Comparison of ENCODE assay signal across 8 cellular contexts in the genomic region with DNA sequence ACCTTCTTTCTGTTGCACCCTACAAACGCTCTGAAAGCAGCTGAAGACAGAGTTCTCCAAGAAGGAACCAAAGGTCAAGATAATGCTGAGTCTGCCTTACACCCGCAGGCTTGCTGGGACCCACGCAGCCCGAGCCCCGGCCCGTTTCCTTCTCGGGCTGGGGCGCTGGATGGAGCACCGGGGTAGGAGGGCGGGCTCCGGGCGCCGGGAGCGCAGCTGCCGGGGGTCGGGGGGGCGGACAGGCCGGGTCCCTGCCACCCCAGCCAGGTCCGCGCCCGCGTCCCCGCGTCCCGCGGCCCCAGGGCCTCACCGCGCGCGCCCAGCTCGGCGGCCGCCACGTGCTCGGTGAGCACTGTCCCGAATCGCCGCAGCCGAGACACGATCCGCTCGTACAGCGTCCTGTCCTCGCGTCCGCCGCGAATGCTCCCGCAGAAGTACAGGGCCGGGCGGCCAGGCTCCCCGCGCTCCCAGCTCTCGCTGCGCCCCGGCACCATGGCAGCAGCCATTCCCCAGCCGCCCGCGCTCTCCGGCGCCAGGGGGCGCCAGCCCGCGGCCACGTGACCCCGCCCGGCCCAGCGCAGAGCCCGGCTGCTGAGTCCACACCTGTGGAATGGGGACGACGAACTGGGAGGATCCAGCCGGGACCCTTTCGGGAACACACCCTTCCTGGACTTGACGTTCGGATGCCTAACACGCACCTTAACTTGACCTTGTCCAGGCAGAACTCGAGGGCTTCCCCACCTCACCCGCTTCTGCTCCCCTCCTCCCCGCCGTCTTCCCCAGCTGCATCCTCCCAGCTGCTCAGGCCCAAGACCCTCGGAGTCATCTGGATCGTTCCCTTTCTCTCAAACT. TPM values are rescaled to one million over a fixed set of nuclear protein-coding genes. Genes with fewer than 3 reads are reported as not detected.
DNase-seq lines count a peak whose midpoint lies in the region; TF ChIP-seq lines count a peak whose summit lies in the region.

A gene with protein sequence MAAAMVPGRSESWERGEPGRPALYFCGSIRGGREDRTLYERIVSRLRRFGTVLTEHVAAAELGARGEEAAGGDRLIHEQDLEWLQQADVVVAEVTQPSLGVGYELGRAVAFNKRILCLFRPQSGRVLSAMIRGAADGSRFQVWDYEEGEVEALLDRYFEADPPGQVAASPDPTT (minus strand): TSS at position 531 of the 852 bp plus-strand sequence. CDS start 25 bp downstream, at position 506.

- no peaks in the 10 kb centered on the region for H3K36me3 ChIP-seq in GM23248 (ENCODE audit: low read depth)

- H3K4me3 ChIP-seq in GM23248 (peak within 1 kb of the TSS; percentile 74), astrocyte of the cerebellum (ENCODE audit: low read depth, low read length) (peak within 1 kb of the TSS; percentile 52), retinal pigment epithelial cell (ENCODE audit: low read length) (peak within 1 kb of the TSS; percentile 48)

- no peak within 1 kb of the TSS for H3K27ac ChIP-seq in GM23248

- H3K9me3 ChIP-seq in GM23248 (ENCODE audit: low read depth) = no peaks in the 10 kb centered on the region

- no peaks in the 10 kb centered on the region for H3K9me2 ChIP-seq in GM23248 (ENCODE audit: insufficient read depth)

- 1 to 3% methylated on average over 52 to 61 of the region's 82 CpGs for WGBS in GM23248 (ENCODE audit: low coverage in 1 of 2, low lambda C conversion rate in 2 of 2, missing lambda C conversion rate in 2 of 2), 2 experiments

- TF ChIP-seq CTCF in astrocyte of the cerebellum (IDR thresholded peaks at IDR 0.05; ENCODE audit: low read depth, low read length, missing control alignments) (peak; percentile 67), retinal pigment epithelial cell (conservative IDR thresholded peaks at IDR 0.05; ENCODE audit: low read depth, low read length) (peak; percentile 61)

- H3K4me1 ChIP-seq in GM23248 (ENCODE audit: insufficient read depth) = peaks cover 4% of the 10 kb centered on the region; the same call in 1 of the 2 replicates

- in situ Hi-C loops in GM23248 (cut with MboI) (no loop called here), astrocyte of the cerebellum (cut with HindIII; ENCODE audit: low sequenced_read_pairs) (no loop called here)

- DNase-seq in GF-D8 (lab: John Stamatoyannopoulos, UW) = peak; percentile 9
- peak; percentile 85 for DNase-seq in GM23248
- peak; percentile 62 for DNase-seq in M059J (ENCODE audit: low read depth)
- DNase-seq in T-helper 22 cell (ENCODE audit: low read depth) = peak; percentile 56
- peak; percentile 13 for DNase-seq in astrocyte of the cerebellum (ENCODE audit: low read depth)
- DNase-seq in hypothalamus (lab: John Stamatoyannopoulos, UW) = peak in 49 of 51 donors; percentile 29 to 85 (median 66)
- no peak for DNase-seq in retinal pigment epithelial cell (ENCODE audit: low read depth)
- DNase-seq in NCI-H2107 treated with DMSO at 0.1 percent for 48 hours (lab: John Stamatoyannopoulos, UW; ENCODE audit: unreplicated experiment) = no peak

- H3K4me2 ChIP-seq in GM23248 (ENCODE audit: unreplicated experiment) = peak within 1 kb of the TSS; percentile 76

- H3K79me2 ChIP-seq in GM23248 (ENCODE audit: insufficient read depth) = peaks cover 6% of the 10 kb centered on the region; the same call in 1 of the 2 replicates

- peak within 1 kb of the TSS; percentile 73 for H3K9ac ChIP-seq in GM23248

- no peaks in the 10 kb centered on the region for H4K20me1 ChIP-seq in GM23248 (ENCODE audit: insufficient read depth)

- peaks cover 7% of the 10 kb centered on the region; the same call in 1 of the 2 replicates for H3K27me3 ChIP-seq in GM23248 (replicated peaks; ENCODE audit: insufficient read depth)

- no peaks in the 10 kb centered on the region for H3F3A ChIP-seq in GM23248 (ENCODE audit: insufficient read depth)

- peak within 1 kb of the TSS; percentile 83 for H2AFZ ChIP-seq in GM23248

RNA-seq across cellular contexts. Expression of the gene that starts here (rescaled TPM):
- 61.2 and 94.8 TPM in 2 replicates for total RNA-seq in GM23248 (2014; rRNA removed; shearing (Covaris generic))
- polyA plus RNA-seq in GM23248 (2016; fragmentation: Nextera tagmentation; extraction: Ambion mirVana) = 90.2 and 93.6 TPM in 2 replicates
- total RNA-seq in M059J (2014; rRNA removed; shearing (Covaris generic)) = 19.3 and 24.3 TPM in 2 replicates

Comparison
In these comparisons a context has a peak if more than half of its experiments do, and no peak if none do; other contexts are left out.
1. DNase-seq: peak in GF-D8 (single experiment), GM23248 (single experiment), M059J (single experiment), T-helper 22 cell (single experiment), astrocyte of the cerebellum (single experiment) and hypothalamus (49 of 51); none in retinal pigment epithelial cell (single experiment) and NCI-H2107 treated with DMSO at 0.1 percent for 48 hours (single experiment).
2. Peak in every context shown above with its lines, with median percentiles within 50 percentile points of each other: H3K4me3 ChIP-seq.